Comparison of ENCODE assay signal across 8 cellular contexts in the genomic region with DNA sequence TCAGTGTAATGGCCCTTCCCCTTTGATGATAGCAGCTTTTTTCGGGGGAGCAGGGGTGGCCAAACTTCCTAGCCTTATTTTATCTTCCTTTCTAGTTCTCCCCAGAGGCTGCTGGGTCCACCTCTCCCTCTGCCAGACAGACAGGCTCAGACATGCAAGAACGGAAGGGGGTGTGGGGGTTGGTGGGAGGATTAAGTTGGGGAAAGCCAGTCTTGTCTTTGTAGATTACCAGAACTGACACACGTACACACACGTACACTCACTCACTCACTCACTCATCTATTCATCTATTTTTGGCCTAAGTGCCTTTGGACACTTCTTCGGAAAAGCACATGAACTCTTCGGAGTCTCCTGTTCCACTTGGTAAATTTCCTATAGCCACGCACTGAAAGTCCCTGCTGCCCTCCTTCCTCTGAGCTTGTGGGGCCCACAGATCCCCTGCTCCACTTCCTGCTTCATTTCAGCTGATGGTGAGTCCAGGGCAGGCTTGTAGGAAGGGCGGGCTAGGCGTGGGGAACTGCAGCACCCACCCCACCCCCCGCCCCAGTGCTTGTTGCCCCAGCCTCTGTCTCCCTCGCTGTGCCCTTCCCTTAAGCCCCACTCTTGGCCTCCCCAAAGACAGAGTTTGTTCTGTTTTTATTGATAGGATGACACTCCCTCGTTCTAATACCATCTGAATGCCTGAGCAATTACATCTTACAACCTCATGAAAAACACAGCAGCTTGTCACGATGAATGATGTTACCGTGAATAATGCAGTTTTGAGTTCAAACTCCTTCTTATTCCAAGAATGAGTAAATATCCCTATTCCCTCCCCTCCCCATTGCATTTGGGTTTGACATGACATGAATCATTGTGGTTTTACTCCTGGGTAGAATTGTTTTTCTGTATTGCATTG.
DNase-seq lines count a peak whose midpoint lies in the region; ATAC-seq and TF ChIP-seq lines count a peak whose summit lies in the region.

No MANE protein-coding gene starts in this region.

- DNase-seq in ACHN = peak; percentile 76
- peak; percentile 76 for DNase-seq in Panc1 (ENCODE audit: low read depth, low spot score)
- peak; percentile 48 for DNase-seq in activated T-helper 1 cell treated with anti-CD3 and anti-CD28 coated beads, Interleukin-12 subunit alpha, Interleukin-12 subunit beta, Interleukin-2, Interleukin-4 antibody, amounts not matched to agents 30 ng/mL and 10 ng/mL and 1 ng/mL, durations not matched to agents 14 hours and 24 hours and 36 hours (ENCODE audit: low spot score)
- peak; percentile 91 for DNase-seq in foreskin melanocyte
- no peak for DNase-seq in COLO668 (lab: John Stamatoyannopoulos, UW; ENCODE audit: unreplicated experiment)

- H3K4me3 Mint-ChIP-seq in activated T-helper 1 cell treated with anti-CD3 and anti-CD28 coated beads, Interleukin-12 subunit alpha, Interleukin-12 subunit beta, Interleukin-2, Interleukin-4 antibody, amounts not matched to agents 30 ng/mL and 10 ng/mL and 1 ng/mL, durations not matched to agents 14 hours and 24 hours and 36 hours = peak overlapping the region; percentile 75

- H3K4me1 ChIP-seq in Panc1 (ENCODE audit: control insufficient read depth, insufficient read depth, low read length) (peaks cover 28% of the 10 kb centered on the region), skeletal muscle tissue (ENCODE audit: control insufficient read depth in 3 of 3, insufficient read depth in 3 of 3, low read length in 3 of 3) (peaks cover 14 to 33% (median 16%) of the 10 kb centered on the region in 3 donors)

- ATAC-seq in GM18909 (IDR thresholded peaks at IDR 0.05; ENCODE audit: poor library complexity, unreplicated experiment) (peak; percentile 54), HG03060 (IDR thresholded peaks at IDR 0.05; ENCODE audit: low read depth, unreplicated experiment) (peak; percentile 6), Panc1 (peak; percentile 68)

- peaks cover 4% of the 10 kb centered on the region for H3K9me3 Mint-ChIP-seq in activated T-helper 1 cell treated with anti-CD3 and anti-CD28 coated beads, Interleukin-12 subunit alpha, Interleukin-12 subunit beta, Interleukin-2, Interleukin-4 antibody, amounts not matched to agents 30 ng/mL and 10 ng/mL and 1 ng/mL, durations not matched to agents 14 hours and 24 hours and 36 hours

- CTCF ChIA-PET in Panc1 (lab: Charles Lee) = no interaction called here

- peak overlapping the region; percentile 52 to 70 (median 62) for H3K9ac ChIP-seq in skeletal muscle tissue (ENCODE audit: low read depth in 1 of 3, low read length in 3 of 3)

- intact Hi-C loops in Panc1 (cut with micrococcal nuclease; ENCODE audit: unreplicated experiment) = no loop called here
- intact Hi-C loops in activated T-helper 1 cell treated with anti-CD3 and anti-CD28 coated beads, Interleukin-12 subunit alpha, Interleukin-12 subunit beta, Interleukin-2, Interleukin-4 antibody, amounts not matched to agents 30 ng/mL and 10 ng/mL and 1 ng/mL, durations not matched to agents 14 hours and 24 hours and 36 hours (cut with micrococcal nuclease) = loop anchor here (1.0 to 5.0 kb wide), 10 partner anchors 8 to 371 kb away; no protein-coding TSS in a partner anchor

- H3K27ac Mint-ChIP-seq in activated T-helper 1 cell treated with anti-CD3 and anti-CD28 coated beads, Interleukin-12 subunit alpha, Interleukin-12 subunit beta, Interleukin-2, Interleukin-4 antibody, amounts not matched to agents 30 ng/mL and 10 ng/mL and 1 ng/mL, durations not matched to agents 14 hours and 24 hours and 36 hours = peak overlapping the region; percentile 100

- H3K27me3 Mint-ChIP-seq in activated T-helper 1 cell treated with anti-CD3 and anti-CD28 coated beads, Interleukin-12 subunit alpha, Interleukin-12 subunit beta, Interleukin-2, Interleukin-4 antibody, amounts not matched to agents 30 ng/mL and 10 ng/mL and 1 ng/mL, durations not matched to agents 14 hours and 24 hours and 36 hours (ENCODE audit: insufficient read depth) = no peaks in the 10 kb centered on the region

- H3K36me3 ChIP-seq in Panc1 (ENCODE audit: control insufficient read depth, insufficient read depth, low read length) (no peaks in the 10 kb centered on the region), skeletal muscle tissue (ENCODE audit: control insufficient read depth in 3 of 3, insufficient read depth in 3 of 3, low read length in 3 of 3) (no peaks in the 10 kb centered on the region)

- H3K4me3 ChIP-seq in Panc1 (ENCODE audit: low read depth in 2 of 2, low read length in 2 of 2) (no peak overlapping the region), skeletal muscle tissue (ENCODE audit: low read length in 3 of 3) (peak overlapping the region; percentile 24 to 63 (median 60))

- H3K27ac ChIP-seq in Panc1 (ENCODE audit: low read length) (peak overlapping the region; percentile 80), skeletal muscle tissue (ENCODE audit: low read depth, low read length) (peak overlapping the region; percentile 88)

- H3K36me3 Mint-ChIP-seq in activated T-helper 1 cell treated with anti-CD3 and anti-CD28 coated beads, Interleukin-12 subunit alpha, Interleukin-12 subunit beta, Interleukin-2, Interleukin-4 antibody, amounts not matched to agents 30 ng/mL and 10 ng/mL and 1 ng/mL, durations not matched to agents 14 hours and 24 hours and 36 hours (ENCODE audit: low read depth) = peaks cover 17% of the 10 kb centered on the region

- H3K9me3 ChIP-seq in Panc1 (ENCODE audit: control insufficient read depth, insufficient read depth, low read depth, low read length) (no peaks in the 10 kb centered on the region), skeletal muscle tissue (ENCODE audit: control insufficient read depth in 3 of 3, low read length in 3 of 3) (no peaks in the 10 kb centered on the region)

- in situ Hi-C loops in ACHN (cut with HindIII; ENCODE audit: low pct_ligation_motif_present, low pct_unique_long_range_greater_than_20kb, low sequenced_read_pairs) = no loop called here
- in situ Hi-C loops in Panc1 (cut with HindIII; ENCODE audit: low pct_unique_long_range_greater_than_20kb, low sequenced_read_pairs) = no loop called here

- POLR2A ChIA-PET in Panc1 (lab: Charles Lee) = no interaction called here

- H3K27me3 ChIP-seq in Panc1 (ENCODE audit: control insufficient read depth, insufficient read depth, low read length) = no peaks in the 10 kb centered on the region
- H3K27me3 ChIP-seq in skeletal muscle tissue (ENCODE audit: control insufficient read depth in 3 of 3, insufficient read depth in 3 of 3, low read length in 3 of 3) = no peaks in the 10 kb centered on the region

- no TSS peak for BruUV-seq in Panc1 (replicated peaks; lab: Mats Ljungman, UMichigan)

- TF ChIP-seq CTCF in Panc1 (IDR thresholded peaks at IDR 0.05) = no peak

- H3K4me1 Mint-ChIP-seq in activated T-helper 1 cell treated with anti-CD3 and anti-CD28 coated beads, Interleukin-12 subunit alpha, Interleukin-12 subunit beta, Interleukin-2, Interleukin-4 antibody, amounts not matched to agents 30 ng/mL and 10 ng/mL and 1 ng/mL, durations not matched to agents 14 hours and 24 hours and 36 hours (ENCODE audit: low read depth) = peaks cover 75% of the 10 kb centered on the region

Comparison
In these comparisons a context has a peak if more than half of its experiments do, and no peak if none do; other contexts are left out.
1. ATAC-seq: peak in every context shown above with its lines; median percentile 68 in Panc1; 54 in GM18909; 6 in HG03060.
2. H3K4me3 ChIP-seq: peak in skeletal muscle tissue (3 of 3); none in Panc1 (0 of 2).